Comparison of ENCODE assay signal across 7 cellular contexts in the genomic region with DNA sequence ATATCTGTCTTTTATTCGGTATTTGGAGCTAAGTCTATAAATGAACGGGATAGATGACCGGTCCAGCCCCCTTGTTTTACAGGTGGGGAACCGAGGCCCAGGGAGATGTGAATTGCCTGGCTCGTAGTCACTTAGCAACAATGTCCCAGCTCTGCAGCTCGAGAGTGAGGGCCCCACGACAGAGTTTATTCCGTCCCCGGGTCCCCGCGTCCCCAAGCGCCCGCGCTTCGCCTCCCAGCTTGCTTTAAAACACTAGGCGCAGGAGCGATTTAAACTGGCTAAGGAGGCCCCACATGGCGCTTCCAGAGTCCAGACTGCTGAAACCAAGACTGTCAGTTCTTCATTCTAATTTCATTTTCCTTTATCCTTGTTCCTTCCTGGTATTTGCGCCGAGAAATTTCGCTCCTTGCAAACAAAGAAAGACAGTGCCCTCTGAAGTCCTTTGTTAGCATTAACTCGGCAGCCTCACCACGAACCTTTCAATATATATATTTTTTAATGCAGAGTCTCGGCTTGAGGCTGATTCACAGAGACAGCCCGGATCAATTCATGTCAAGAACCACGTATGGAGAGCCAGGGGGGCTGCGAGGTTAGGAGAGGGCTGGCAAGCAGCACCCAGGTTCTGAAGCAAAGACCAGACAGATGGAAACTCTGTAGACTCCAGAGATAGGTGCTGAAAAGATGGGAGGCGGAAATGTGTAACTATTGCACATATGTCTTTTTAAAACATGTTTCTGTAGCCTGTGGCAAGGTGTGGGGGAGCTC. TPM values are rescaled to one million over a fixed set of nuclear protein-coding genes. Genes with fewer than 3 reads are reported as not detected.
DNase-seq lines count a peak whose midpoint lies in the region; ATAC-seq, FAIRE-seq and TF ChIP-seq lines count a peak whose summit lies in the region.

No MANE protein-coding gene starts in this region.

- H2AFZ ChIP-seq in MM.1S (ENCODE audit: low read length) = peak overlapping the region; percentile 95
- H2AFZ ChIP-seq in endothelial cell of umbilical vein (ENCODE audit: low read depth, low read length) = peak overlapping the region; percentile 45

- TF ChIP-seq POLR2A in endothelial cell of umbilical vein (IDR thresholded peaks at IDR 0.05; ENCODE audit: low read depth, low read length) = no peak

- H3K9me3 ChIP-seq in MM.1S (replicated peaks; ENCODE audit: insufficient read depth, low read length) (no peaks in the 10 kb centered on the region), endothelial cell of umbilical vein (replicated peaks; ENCODE audit: control insufficient read depth, insufficient read depth, low read length) (no peaks in the 10 kb centered on the region), tibial artery (no peaks in the 10 kb centered on the region)

- dilution Hi-C loops in endothelial cell of umbilical vein (cut with MboI; ENCODE audit: extremely low pct_ligation_motif_present, low sequenced_read_pairs) = no loop called here

- H3K4me3 ChIP-seq in MM.1S (ENCODE audit: low read length) = peak overlapping the region; percentile 79
- H3K4me3 ChIP-seq in endothelial cell of umbilical vein (replicated peaks in 1 of 3; ENCODE audit: insufficient read depth in 1 of 3, low read depth in 1 of 3, low read length in 3 of 3) = peak overlapping the region; percentile 4 to 81 (median 38)
- peak overlapping the region; percentile 58 to 63 for H3K4me3 ChIP-seq in tibial artery

- H3K27ac ChIP-seq in MM.1S (ENCODE audit: low read length) (peak overlapping the region; percentile 40; the same call in 1 of the 2 replicates), endothelial cell of umbilical vein (ENCODE audit: insufficient read depth, low read depth, low read length) (peak overlapping the region; percentile 91), tibial artery (peak overlapping the region; percentile 50 to 63)

- H3K79me2 ChIP-seq in MM.1S (ENCODE audit: low read length) (peaks cover 28% of the 10 kb centered on the region), endothelial cell of umbilical vein (ENCODE audit: control insufficient read depth, insufficient read depth, low read length) (peaks cover 34% of the 10 kb centered on the region)

- intact Hi-C loops in endothelial cell of umbilical vein (cut with micrococcal nuclease) (loop anchor here (1.0 to 5.0 kb wide), 9 partner anchors 209 to 657 kb away; no protein-coding TSS in a partner anchor), tibial artery (cut with DNase I; ENCODE audit: low total_unique reads) (loop anchor here (10.0 kb wide), 1 partner anchor 607 kb away; no protein-coding TSS in a partner anchor)

- H4K20me1 ChIP-seq in MM.1S (ENCODE audit: insufficient read depth, low read length) = no peaks in the 10 kb centered on the region
- H4K20me1 ChIP-seq in endothelial cell of umbilical vein (replicated peaks; ENCODE audit: control insufficient read depth, extremely low read depth, insufficient read depth, low read length) = no peaks in the 10 kb centered on the region

- peak overlapping the region; percentile 99 for H3K4me2 ChIP-seq in MM.1S (ENCODE audit: low read depth, low read length)
- H3K4me2 ChIP-seq in endothelial cell of umbilical vein (ENCODE audit: insufficient read depth, low read length) = peak overlapping the region; percentile 84

- ATAC-seq in HG03108 (IDR thresholded peaks at IDR 0.05; ENCODE audit: unreplicated experiment) = no peak

- H3F3A ChIP-seq in MM.1S (ENCODE audit: insufficient read depth, low read length) = peaks cover 22% of the 10 kb centered on the region

- H3K9ac ChIP-seq in MM.1S (ENCODE audit: low read length) = peak overlapping the region; percentile 45; the same call in 1 of the 2 replicates
- H3K9ac ChIP-seq in endothelial cell of umbilical vein (replicated peaks; ENCODE audit: extremely low read depth, insufficient read depth, low read length) = peak overlapping the region; percentile 82

- H3K9me1 ChIP-seq in endothelial cell of umbilical vein (replicated peaks; ENCODE audit: control insufficient read depth, extremely low read depth, insufficient read depth, low read length) = no peaks in the 10 kb centered on the region

- TF ChIP-seq CTCF in MM.1S (IDR thresholded peaks at IDR 0.05; ENCODE audit: low read length) (peak; percentile 52), endothelial cell of umbilical vein (IDR thresholded peaks at IDR 0.05; ENCODE audit: extremely low read depth in 1 of 2, insufficient read depth in 1 of 2, low read depth in 1 of 2, low read length in 2 of 2) (peak; percentile 54 to 64), tibial artery (IDR thresholded peaks at IDR 0.05) (peak; percentile 30 to 35)

- DNase-seq in MM.1S = peak; percentile 71
- peak; percentile 56 for DNase-seq in UCSD-AML1 (lab: John Stamatoyannopoulos, UW; ENCODE audit: unreplicated experiment)
- DNase-seq in endothelial cell of umbilical vein (ENCODE audit: low read depth, low spot score) = peak; percentile 83
- DNase-seq in middle frontal gyrus (ENCODE audit: extremely low spot score, low spot score) = peak; percentile 73
- peak in 1 of 2 donors; percentile 52 for DNase-seq in tibial artery

- CTCF ChIA-PET in endothelial cell of umbilical vein (lab: Charles Lee) = interaction anchor here (0.6 to 7.4 kb wide), 27 partner anchors 10 to 740 kb away, joined by 3 to 78 read pairs (median 7); no protein-coding TSS in a partner anchor

- no peaks in the 10 kb centered on the region for H3K27me3 ChIP-seq in MM.1S (replicated peaks; ENCODE audit: insufficient read depth, low read length)
- no peaks in the 10 kb centered on the region for H3K27me3 ChIP-seq in endothelial cell of umbilical vein (ENCODE audit: control insufficient read depth in 2 of 2, insufficient read depth in 2 of 2, low read length in 2 of 2)
- H3K27me3 ChIP-seq in tibial artery = no peaks in the 10 kb centered on the region

- no peaks in the 10 kb centered on the region for H3K9me2 ChIP-seq in MM.1S (replicated peaks; ENCODE audit: insufficient read depth, low read length)

- POLR2A ChIA-PET in endothelial cell of umbilical vein (lab: Charles Lee) = interaction anchor here (1.7 to 2.7 kb wide), 4 partner anchors 66 to 740 kb away, joined by 6 to 10 read pairs (median 8); no protein-coding TSS in a partner anchor

- TSS peak; percentile 23 for BruUV-seq in endothelial cell of umbilical vein (replicated peaks; lab: Mats Ljungman, UMichigan)

- H3K36me3 ChIP-seq in MM.1S (replicated peaks; ENCODE audit: insufficient read depth, low read length) (no peaks in the 10 kb centered on the region), endothelial cell of umbilical vein (ENCODE audit: control insufficient read depth in 2 of 2, extremely low read depth in 1 of 2, insufficient read depth in 2 of 2, low read length in 2 of 2) (no peaks in the 10 kb centered on the region), tibial artery (no peaks in the 10 kb centered on the region)

- FAIRE-seq in G401.6 (lab: Jason Lieb, UNC) (peak; percentile 90), endothelial cell of umbilical vein (lab: Jason Lieb, UNC) (peak; percentile 85)

- peaks cover 14% of the 10 kb centered on the region for H3K4me1 ChIP-seq in MM.1S (ENCODE audit: low read length)
- H3K4me1 ChIP-seq in endothelial cell of umbilical vein (ENCODE audit: control insufficient read depth, extremely low read depth, insufficient read depth, low read length) = peaks cover 54% of the 10 kb centered on the region
- H3K4me1 ChIP-seq in tibial artery = peaks cover 0 to 33% (median 14%) of the 10 kb centered on the region in 4 donors

TF ChIP-seq in endothelial cell of umbilical vein, 7 proteins besides CTCF, POLR2A, EP300 and RAD21:
- TF ChIP-seq MYC (IDR thresholded peaks at IDR 0.05; ENCODE audit: low read depth, low read length) = no peak
- no peak for TF ChIP-seq FOS (IDR thresholded peaks at IDR 0.05; ENCODE audit: borderline replicate concordance, insufficient read depth, low read length)
- TF ChIP-seq POLR2AphosphoS5 (IDR thresholded peaks at IDR 0.05; ENCODE audit: insufficient read depth, low read depth, low read length) = no peak
- no peak for TF ChIP-seq GATA2 (IDR thresholded peaks at IDR 0.05; ENCODE audit: insufficient read depth, insufficient read length, low read depth, low read length)
- TF ChIP-seq, protein P1, sequence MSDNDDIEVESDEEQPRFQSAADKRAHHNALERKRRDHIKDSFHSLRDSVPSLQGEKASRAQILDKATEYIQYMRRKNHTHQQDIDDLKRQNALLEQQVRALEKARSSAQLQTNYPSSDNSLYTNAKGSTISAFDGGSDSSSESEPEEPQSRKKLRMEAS (IDR thresholded peaks at IDR 0.05; ENCODE audit: insufficient read depth, insufficient read length) = no peak
- TF ChIP-seq EZH2 (IDR thresholded peaks at IDR 0.05; ENCODE audit: borderline replicate concordance, low read depth, low read length, severe bottlenecking) = no peak
- TF ChIP-seq JUN (IDR thresholded peaks at IDR 0.05; ENCODE audit: borderline replicate concordance, insufficient read depth, insufficient read length, low read depth) = no peak

RNA-seq across cellular contexts. Expression of gene ENC1, which starts 1.4 kb away (rescaled TPM):
- 42.2 and 53.6 TPM in 2 replicates for total RNA-seq in endothelial cell of umbilical vein
- 53.3 and 59.7 TPM in 2 replicates for polyA plus RNA-seq in endothelial cell of umbilical vein
- polyA plus RNA-seq in endothelial cell of umbilical vein (2011; cell fraction: cytosol; rRNA removed) = 31.4 and 32.4 TPM in 2 replicates
- 169 and 182 TPM in 2 replicates for polyA plus RNA-seq in endothelial cell of umbilical vein (2011; cell fraction: nucleus; rRNA removed)
- 33.7 and 52.2 TPM in 2 replicates for polyA plus RNA-seq in endothelial cell of umbilical vein (2012)
- polyA minus RNA-seq in endothelial cell of umbilical vein = 116 and 122 TPM in 2 replicates
- not detected for polyA minus RNA-seq in endothelial cell of umbilical vein (2011; cell fraction: cytosol; rRNA and poly(A)+ RNA removed)
- polyA minus RNA-seq in endothelial cell of umbilical vein (2011; cell fraction: nucleus; rRNA and poly(A)+ RNA removed) = 133 and 151 TPM in 2 replicates

RNA-seq across cellular contexts. Expression of gene HEXB, which starts 43.1 kb away (rescaled TPM):
- total RNA-seq in endothelial cell of umbilical vein = 176 and 182 TPM in 2 replicates
- polyA plus RNA-seq in endothelial cell of umbilical vein = 126 and 128 TPM in 2 replicates
- 119 and 132 TPM in 2 replicates for polyA plus RNA-seq in endothelial cell of umbilical vein (2011; cell fraction: cytosol; rRNA removed)
- 64.9 and 99.7 TPM in 2 replicates for polyA plus RNA-seq in endothelial cell of umbilical vein (2011; cell fraction: nucleus; rRNA removed)
- 155 and 240 TPM in 2 replicates for polyA plus RNA-seq in endothelial cell of umbilical vein (2012)
- 102 and 124 TPM in 2 replicates for polyA minus RNA-seq in endothelial cell of umbilical vein
- 57.9 TPM for polyA minus RNA-seq in endothelial cell of umbilical vein (2011; cell fraction: cytosol; rRNA and poly(A)+ RNA removed)
- polyA minus RNA-seq in endothelial cell of umbilical vein (2011; cell fraction: nucleus; rRNA and poly(A)+ RNA removed) = 35.3 and 39.2 TPM in 2 replicates

Comparison
In these comparisons a context has a peak if more than half of its experiments do, and no peak if none do; other contexts are left out.
1. H3K27ac ChIP-seq: peak in every context shown above with its lines; median percentile 91 in endothelial cell of umbilical vein; 56 in tibial artery; 40 in MM.1S.